Comparison of ENCODE assay signal across 9 cellular contexts in the genomic region with DNA sequence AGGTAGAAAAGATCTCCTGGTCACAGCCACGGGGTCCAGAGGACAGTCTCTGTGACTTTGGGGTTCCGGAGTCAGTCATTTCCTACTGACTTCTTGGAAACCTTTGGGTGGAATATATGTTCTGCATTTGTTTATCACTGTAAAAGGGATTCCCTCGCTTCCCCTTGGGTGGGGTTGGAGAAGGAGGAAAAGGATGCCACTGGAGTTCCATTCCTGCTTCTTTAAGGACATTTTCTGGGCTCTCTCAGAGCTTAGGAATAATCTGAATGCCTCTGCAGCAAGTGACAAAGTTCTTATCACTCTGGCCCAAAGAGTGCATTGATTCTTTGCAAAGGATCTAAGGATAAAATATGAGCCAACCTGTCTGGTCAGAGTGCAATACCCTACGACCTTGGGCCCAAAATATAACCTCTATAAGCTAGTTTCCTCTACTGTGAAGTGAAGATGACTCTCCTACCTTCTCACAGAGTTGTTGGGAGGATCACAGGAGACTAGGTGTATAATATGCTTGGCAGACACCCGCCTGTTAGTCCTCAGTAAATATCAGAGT. TPM values are rescaled to one million over a fixed set of nuclear protein-coding genes. Genes with fewer than 3 reads are reported as not detected.
DNase-seq lines count a peak whose midpoint lies in the region; ATAC-seq and TF ChIP-seq lines count a peak whose summit lies in the region.
"Had no signal": no experiment of that assay in that cellular context is flagged by ENCODE, and none has a peak within 500 bp of the region (broad histone marks: within the 10 kb centered on the region; RNA-seq: fewer than 3 reads in every experiment).

No MANE protein-coding gene starts in this region.

- no peak overlapping the region for H2BK5ac ChIP-seq in trophoblast cell (ENCODE audit: low read depth, low read length, poor library complexity)

- no peak overlapping the region for H4K12ac ChIP-seq in trophoblast cell (ENCODE audit: low read depth, low read length)

- WGBS in trophoblast cell (ENCODE audit: extremely low coverage, insufficient coverage, insufficient read length), result no CpG with 5 or more reads among the region's 5 CpGs

- H3K14ac ChIP-seq in trophoblast cell (ENCODE audit: low read length), result no peak overlapping the region

- peaks cover 15% of the 10 kb centered on the region for H3F3A ChIP-seq in MM.1S (ENCODE audit: insufficient read depth, low read length)

- no peaks in the 10 kb centered on the region for H3K27me3 ChIP-seq in BLaER1 treated with 17β-estradiol and CSF1 and Interleukin-3, amounts not matched to agents 10 nM and 100 nM
- H3K27me3 ChIP-seq in MM.1S (replicated peaks; ENCODE audit: insufficient read depth, low read length), result no peaks in the 10 kb centered on the region
- H3K27me3 ChIP-seq in effector memory CD4-positive, alpha-beta T cell (replicated peaks; ENCODE audit: control insufficient read depth, insufficient read depth, low read length, poor library complexity, severe bottlenecking), result no peaks in the 10 kb centered on the region
- H3K27me3 ChIP-seq in trophoblast cell (ENCODE audit: insufficient read depth, low read length), result no peaks in the 10 kb centered on the region

- ATAC-seq in HG03460 (IDR thresholded peaks at IDR 0.05; ENCODE audit: unreplicated experiment) (no peak), GM18868 (IDR thresholded peaks at IDR 0.05; ENCODE audit: unreplicated experiment) (no peak)
- ATAC-seq: WTC11 had no signal

- peak overlapping the region; percentile 15 to 91 (median 77); a peak in 21 of 22 replicates for H3K4me2 ChIP-seq in BLaER1 treated with 17β-estradiol and CSF1 and Interleukin-3, amounts not matched to agents 10 nM and 100 nM
- H3K4me2 ChIP-seq in MM.1S (ENCODE audit: low read depth, low read length), result peak overlapping the region; percentile 58
- no peak overlapping the region for H3K4me2 ChIP-seq in trophoblast cell (ENCODE audit: low read length)

- no peak overlapping the region for H2AK5ac ChIP-seq in trophoblast cell (ENCODE audit: low read length)

- H3K4me3 ChIP-seq in BLaER1 treated with 17β-estradiol and CSF1 and Interleukin-3, amounts not matched to agents 10 nM and 100 nM, result peak overlapping the region in 1 of 10 experiments; percentile 29; a peak in 4 of 20 replicates
- H3K4me3 ChIP-seq in MM.1S (ENCODE audit: low read length) (no peak overlapping the region), trophoblast cell (ENCODE audit: low read depth, low read length) (no peak overlapping the region)
- H3K4me3 ChIP-seq in effector memory CD4-positive, alpha-beta T cell (ENCODE audit: insufficient read depth, low read depth, low read length, poor library complexity, severe bottlenecking), result no peak overlapping the region

- H2AFZ ChIP-seq in MM.1S (ENCODE audit: low read length) (no peak overlapping the region), trophoblast cell (ENCODE audit: insufficient read depth, low read length, poor library complexity) (no peak overlapping the region)

- peak overlapping the region; percentile 46 for H3K18ac ChIP-seq in trophoblast cell (ENCODE audit: low read length)

- H3K23ac ChIP-seq in trophoblast cell (ENCODE audit: low read length), result no peak overlapping the region

- H2BK120ac ChIP-seq in trophoblast cell (ENCODE audit: insufficient read depth, low read length, poor library complexity), result peak overlapping the region; percentile 58

- H3K9ac ChIP-seq in BLaER1 treated with 17β-estradiol and CSF1 and Interleukin-3, amounts not matched to agents 10 nM and 100 nM, result peak overlapping the region in 9 of 11 experiments; percentile 7 to 79 (median 57); a peak in 16 of 22 replicates
- H3K9ac ChIP-seq in MM.1S (ENCODE audit: low read length) (no peak overlapping the region), trophoblast cell (ENCODE audit: low read length) (no peak overlapping the region)

- H2BK12ac ChIP-seq in trophoblast cell (ENCODE audit: low read length), result no peak overlapping the region

- H3K9me2 ChIP-seq in MM.1S (replicated peaks; ENCODE audit: insufficient read depth, low read length), result no peaks in the 10 kb centered on the region

- peaks cover 0 to 14% (median 0%) of the 10 kb centered on the region in 11 experiments; a peak in 1 of 22 replicates for H4K20me1 ChIP-seq in BLaER1 treated with 17β-estradiol and CSF1 and Interleukin-3, amounts not matched to agents 10 nM and 100 nM
- no peaks in the 10 kb centered on the region for H4K20me1 ChIP-seq in MM.1S (ENCODE audit: insufficient read depth, low read length)

- DNase-seq in MM.1S, result no peak
- DNase-seq in effector memory CD4-positive, alpha-beta T cell, result no peak
- no peak for DNase-seq in trophoblast cell
- DNase-seq in NCI-H2081 (lab: John Stamatoyannopoulos, UW), result no peak
- DNase-seq in SHP77 treated with DMSO at 0.1 percent for 48 hours (lab: John Stamatoyannopoulos, UW), result no peak

- peaks cover 6 to 98% (median 53%) of the 10 kb centered on the region in 10 experiments for H3K4me1 ChIP-seq in BLaER1 treated with 17β-estradiol and CSF1 and Interleukin-3, amounts not matched to agents 10 nM and 100 nM
- H3K4me1 ChIP-seq in MM.1S (ENCODE audit: low read length), result peaks cover 31% of the 10 kb centered on the region
- peaks cover 96% of the 10 kb centered on the region for H3K4me1 ChIP-seq in effector memory CD4-positive, alpha-beta T cell (ENCODE audit: control insufficient read depth, insufficient read depth, low read length, poor library complexity, severe bottlenecking)
- H3K4me1 ChIP-seq in trophoblast cell (ENCODE audit: control insufficient read depth in 1 of 2, insufficient read depth in 2 of 2, low read length in 2 of 2), result peaks cover 0 to 5% of the 10 kb centered on the region in 2 experiments

- no peaks in the 10 kb centered on the region for H3K9me3 ChIP-seq in BLaER1 treated with 17β-estradiol and CSF1 and Interleukin-3, amounts not matched to agents 10 nM and 100 nM (replicated peaks in 1 of 11)
- H3K9me3 ChIP-seq in MM.1S (replicated peaks; ENCODE audit: insufficient read depth, low read length) (no peaks in the 10 kb centered on the region), trophoblast cell (ENCODE audit: insufficient read depth, low read depth, low read length) (no peaks in the 10 kb centered on the region)
- H3K9me3 ChIP-seq in effector memory CD4-positive, alpha-beta T cell (ENCODE audit: control insufficient read depth, low read length), result no peaks in the 10 kb centered on the region

- H3K79me2 ChIP-seq in MM.1S (ENCODE audit: low read length), result peaks cover 3% of the 10 kb centered on the region
- no peaks in the 10 kb centered on the region for H3K79me2 ChIP-seq in trophoblast cell (ENCODE audit: control insufficient read depth, insufficient read depth, low read length, poor library complexity)

- H3K27ac ChIP-seq in BLaER1 treated with 17β-estradiol and CSF1 and Interleukin-3, amounts not matched to agents 10 nM and 100 nM, result peak overlapping the region; percentile 41 to 90 (median 83); a peak in 21 of 22 replicates
- H3K27ac ChIP-seq in MM.1S (ENCODE audit: low read length) (peak overlapping the region; percentile 56; the same call in 1 of the 2 replicates), trophoblast cell (ENCODE audit: low read depth, low read length) (no peak overlapping the region)
- H3K27ac ChIP-seq in effector memory CD4-positive, alpha-beta T cell (ENCODE audit: insufficient read depth, low read length, poor library complexity, severe bottlenecking), result peak overlapping the region; percentile 62

- H3K36me3 ChIP-seq in BLaER1 treated with 17β-estradiol and CSF1 and Interleukin-3, amounts not matched to agents 10 nM and 100 nM, result peaks cover 0 to 42% (median 0%) of the 10 kb centered on the region in 11 experiments; a peak in 2 of 22 replicates
- no peaks in the 10 kb centered on the region for H3K36me3 ChIP-seq in MM.1S (replicated peaks; ENCODE audit: insufficient read depth, low read length)
- H3K36me3 ChIP-seq in effector memory CD4-positive, alpha-beta T cell (ENCODE audit: control insufficient read depth, insufficient read depth, low read length), result no peaks in the 10 kb centered on the region
- no peaks in the 10 kb centered on the region for H3K36me3 ChIP-seq in trophoblast cell (ENCODE audit: control insufficient read depth in 1 of 2, insufficient read depth in 2 of 2, low read length in 2 of 2)

- H3K4ac ChIP-seq in trophoblast cell (ENCODE audit: low read depth, low read length), result peak overlapping the region; percentile 9

- H3K79me1 ChIP-seq in trophoblast cell (ENCODE audit: low read length), result no peaks in the 10 kb centered on the region

- no peak for TF ChIP-seq CTCF in MM.1S (IDR thresholded peaks at IDR 0.05; ENCODE audit: low read length)

- peak overlapping the region; percentile 84 for H4K91ac ChIP-seq in trophoblast cell (ENCODE audit: low read depth, low read length)

- H4K8ac ChIP-seq in trophoblast cell (ENCODE audit: low read depth, low read length), result no peak overlapping the region

RNA-seq across cellular contexts. Expression of a gene that starts 17.2 kb away (rescaled TPM):
- 21.0 and 22.3 TPM in 2 replicates for polyA plus RNA-seq in trophoblast cell (2013)

Comparison
In these comparisons a context has a peak if more than half of its experiments do, and no peak if none do; other contexts are left out.
1. H3K9ac ChIP-seq: peak in BLaER1 treated with 17β-estradiol and CSF1 and Interleukin-3, amounts not matched to agents 10 nM and 100 nM (9 of 11); none in MM.1S (single experiment) and trophoblast cell (single experiment).